ENCODE assay signal across 21 cellular contexts in genomic region chr12:71011261-71011660, GRCh38.
A peak's percentile ranks its signal among the peaks of the same experiment; 100 is the strongest.
DNase-seq lines count a peak whose midpoint lies in the region; ATAC-seq and TF ChIP-seq lines count a peak whose summit lies in the region.
"Had no signal": no experiment of that assay in that cellular context is flagged by ENCODE, and none has a peak within 500 bp of the region (broad histone marks: within the 10 kb centered on the region; RNA-seq: fewer than 3 reads in every experiment).

No MANE protein-coding gene starts in this region.

- H3K79me2 ChIP-seq in OCI-LY7 (ENCODE audit: insufficient read depth, low read depth, low read length), result no peaks in the 10 kb centered on the region

- 12 to 20% methylated on average over 4 of the region's 4 CpGs for WGBS in aorta, 2 donors

- intact Hi-C loops in Right ventricle myocardium inferior (cut with DNase I) (loop anchor here (10.0 kb wide), 1 partner anchor 276 kb away; no protein-coding TSS in a partner anchor), aorta (cut with DNase I) (loop anchor here (5.0 to 10.0 kb wide), 4 partner anchors 154 to 416 kb away; no protein-coding TSS in a partner anchor), OCI-LY7 (cut with micrococcal nuclease; ENCODE audit: unreplicated experiment) (no loop called here)

- no peaks in the 10 kb centered on the region for H3K9me3 ChIP-seq in right atrium auricular region
- no peaks in the 10 kb centered on the region for H3K9me3 ChIP-seq in aorta (ENCODE audit: control insufficient read depth, low read length)
- no peaks in the 10 kb centered on the region for H3K9me3 ChIP-seq in OCI-LY7 (ENCODE audit: low read length)
- H3K9me3 ChIP-seq: HAP-1, pancreas, thoracic aorta had no signal

- no peak for TF ChIP-seq CTCF in right atrium auricular region (IDR thresholded peaks at IDR 0.05)
- no peak for TF ChIP-seq CTCF in fibroblast of pulmonary artery (IDR thresholded peaks at IDR 0.05; ENCODE audit: low read length, missing control alignments)
- no peak for TF ChIP-seq CTCF in OCI-LY7 (conservative IDR thresholded peaks at IDR 0.05; ENCODE audit: low read length)

- ATAC-seq in Right ventricle myocardium inferior, result peak; percentile 52
- ATAC-seq in aorta (ENCODE audit: low FRiP score), result peak; percentile 69
- ATAC-seq: activated CD8-positive, alpha-beta T cell treated with anti-CD3 and anti-CD28 coated beads for 36 hours; activated T-cell treated with anti-CD3 and anti-CD28 coated beads, Interleukin-2, amount 50 U/mL, for 4 hours; pancreas had no signal

- H3K36me3 ChIP-seq in right atrium auricular region, result no peaks in the 10 kb centered on the region
- H3K36me3 ChIP-seq in aorta (ENCODE audit: control insufficient read depth in 1 of 2, insufficient read depth in 2 of 2, low read length in 1 of 2), result no peaks in the 10 kb centered on the region
- H3K36me3 ChIP-seq in OCI-LY7 (ENCODE audit: insufficient read depth, low read length), result no peaks in the 10 kb centered on the region
- H3K36me3 ChIP-seq: cardiac muscle cell, HAP-1, pancreas, thoracic aorta had no signal

- H3K27me3 ChIP-seq in right atrium auricular region (no peaks in the 10 kb centered on the region), aorta (ENCODE audit: control insufficient read depth in 1 of 2, insufficient read depth in 2 of 2, low read length in 1 of 2) (no peaks in the 10 kb centered on the region)
- H3K27me3 ChIP-seq: cardiac muscle cell, pancreas had no signal

- no peak overlapping the region for H2AFZ ChIP-seq in OCI-LY7 (ENCODE audit: low read length)

- H3K27ac ChIP-seq in right atrium auricular region (no peak overlapping the region), aorta (ENCODE audit: low read depth in 1 of 2, low read length in 2 of 2) (no peak overlapping the region), OCI-LY7 (ENCODE audit: low read depth, low read length, poor library complexity, severe bottlenecking) (no peak overlapping the region)
- H3K27ac ChIP-seq: cardiac muscle cell, pancreas had no signal

- CTCF ChIA-PET in OCI-LY7 (lab: Charles Lee; ENCODE audit: unreplicated experiment), result no interaction called here

- no peaks in the 10 kb centered on the region for H4K20me1 ChIP-seq in OCI-LY7 (ENCODE audit: insufficient read depth, low read length)

- no peaks in the 10 kb centered on the region for H3K9me2 ChIP-seq in OCI-LY7 (ENCODE audit: insufficient read depth, low read length)

- BruUV-seq in OCI-LY7 (replicated peaks; lab: Mats Ljungman, UMichigan), result no TSS peak

- no peak overlapping the region for H3K4me2 ChIP-seq in OCI-LY7 (ENCODE audit: low read length)
- H3K4me2 ChIP-seq: smooth muscle cell had no signal

- DNase-seq in Right ventricle myocardium inferior (ENCODE audit: missing footprints), result no peak
- no peak for DNase-seq in right atrium auricular region (ENCODE audit: low spot score)
- peak; percentile 25 for DNase-seq in RKO (ENCODE audit: low spot score)
- peak; percentile 58 for DNase-seq in fibroblast of pulmonary artery (ENCODE audit: low read depth)
- no peak for DNase-seq in aorta
- no peak for DNase-seq in OCI-LY7 (ENCODE audit: low spot score)
- no peak for DNase-seq in NK-92 (lab: John Stamatoyannopoulos, UW; ENCODE audit: unreplicated experiment)
- DNase-seq in activated gamma-delta T cell treated with Interleukin-2 at 50 U/mL for 16 hours, result no peak
- DNase-seq: activated CD8-positive, alpha-beta T cell treated with anti-CD3 and anti-CD28 coated beads for 36 hours; activated naive CD8-positive, alpha-beta T cell treated with anti-CD3 and anti-CD28 coated beads for 36 hours; activated T-cell treated with anti-CD3 and anti-CD28 coated beads, Interleukin-2, amount 50 U/mL, for 4 hours; DMS79 treated with DMSO at 0.1 percent for 48 hours; effector CD4-positive, alpha-beta T cell; Karpas-422; NCI-H1436 treated with DMSO at 0.1 percent for 48 hours; pancreas; SHP77 had no signal

- H3K4me1 ChIP-seq in right atrium auricular region, result no peaks in the 10 kb centered on the region
- H3K4me1 ChIP-seq in aorta (ENCODE audit: control insufficient read depth in 1 of 2, insufficient read depth in 2 of 2, low read length in 2 of 2), result no peaks in the 10 kb centered on the region
- H3K4me1 ChIP-seq in OCI-LY7 (ENCODE audit: insufficient read depth, low read length, poor library complexity, severe bottlenecking), result no peaks in the 10 kb centered on the region
- H3K4me1 ChIP-seq: HAP-1, pancreas had no signal

- H3K4me3 ChIP-seq in right atrium auricular region (no peak overlapping the region), fibroblast of pulmonary artery (replicated peaks; ENCODE audit: low read depth, low read length) (no peak overlapping the region), aorta (ENCODE audit: low read length in 2 of 2) (no peak overlapping the region), OCI-LY7 (ENCODE audit: low read depth, low read length, poor library complexity, severe bottlenecking) (no peak overlapping the region)
- H3K4me3 ChIP-seq: cardiac muscle cell, HAP-1, pancreas, smooth muscle cell, thoracic aorta had no signal

- POLR2A ChIA-PET in OCI-LY7 (lab: Charles Lee), result interaction anchor here (0.6 to 0.8 kb wide), 3 partner anchors 15 to 312 kb away, joined by 4 to 8 read pairs (median 7); no protein-coding TSS in a partner anchor

Comparison
In these comparisons a context has a peak if more than half of its experiments do, and no peak if none do; other contexts are left out.
1. DNase-seq: peak in RKO (single experiment) and fibroblast of pulmonary artery (single experiment); none in Right ventricle myocardium inferior (single experiment), right atrium auricular region (single experiment), aorta (0 of 2), OCI-LY7 (single experiment), NK-92 (single experiment) and activated gamma-delta T cell treated with Interleukin-2 at 50 U/mL for 16 hours (single experiment).